In genomic region chr1:30191154-30191702, GRCh38 we compare ENCODE assay signal across 1 cellular context.
TF ChIP-seq lines count a peak whose summit lies in the region.

No MANE protein-coding gene starts in this region.

TF ChIP-seq in HEK293, 187 proteins besides CTCF, POLR2A, EP300 and RAD21 (continued from another document):
- TF ChIP-seq, protein P1, sequence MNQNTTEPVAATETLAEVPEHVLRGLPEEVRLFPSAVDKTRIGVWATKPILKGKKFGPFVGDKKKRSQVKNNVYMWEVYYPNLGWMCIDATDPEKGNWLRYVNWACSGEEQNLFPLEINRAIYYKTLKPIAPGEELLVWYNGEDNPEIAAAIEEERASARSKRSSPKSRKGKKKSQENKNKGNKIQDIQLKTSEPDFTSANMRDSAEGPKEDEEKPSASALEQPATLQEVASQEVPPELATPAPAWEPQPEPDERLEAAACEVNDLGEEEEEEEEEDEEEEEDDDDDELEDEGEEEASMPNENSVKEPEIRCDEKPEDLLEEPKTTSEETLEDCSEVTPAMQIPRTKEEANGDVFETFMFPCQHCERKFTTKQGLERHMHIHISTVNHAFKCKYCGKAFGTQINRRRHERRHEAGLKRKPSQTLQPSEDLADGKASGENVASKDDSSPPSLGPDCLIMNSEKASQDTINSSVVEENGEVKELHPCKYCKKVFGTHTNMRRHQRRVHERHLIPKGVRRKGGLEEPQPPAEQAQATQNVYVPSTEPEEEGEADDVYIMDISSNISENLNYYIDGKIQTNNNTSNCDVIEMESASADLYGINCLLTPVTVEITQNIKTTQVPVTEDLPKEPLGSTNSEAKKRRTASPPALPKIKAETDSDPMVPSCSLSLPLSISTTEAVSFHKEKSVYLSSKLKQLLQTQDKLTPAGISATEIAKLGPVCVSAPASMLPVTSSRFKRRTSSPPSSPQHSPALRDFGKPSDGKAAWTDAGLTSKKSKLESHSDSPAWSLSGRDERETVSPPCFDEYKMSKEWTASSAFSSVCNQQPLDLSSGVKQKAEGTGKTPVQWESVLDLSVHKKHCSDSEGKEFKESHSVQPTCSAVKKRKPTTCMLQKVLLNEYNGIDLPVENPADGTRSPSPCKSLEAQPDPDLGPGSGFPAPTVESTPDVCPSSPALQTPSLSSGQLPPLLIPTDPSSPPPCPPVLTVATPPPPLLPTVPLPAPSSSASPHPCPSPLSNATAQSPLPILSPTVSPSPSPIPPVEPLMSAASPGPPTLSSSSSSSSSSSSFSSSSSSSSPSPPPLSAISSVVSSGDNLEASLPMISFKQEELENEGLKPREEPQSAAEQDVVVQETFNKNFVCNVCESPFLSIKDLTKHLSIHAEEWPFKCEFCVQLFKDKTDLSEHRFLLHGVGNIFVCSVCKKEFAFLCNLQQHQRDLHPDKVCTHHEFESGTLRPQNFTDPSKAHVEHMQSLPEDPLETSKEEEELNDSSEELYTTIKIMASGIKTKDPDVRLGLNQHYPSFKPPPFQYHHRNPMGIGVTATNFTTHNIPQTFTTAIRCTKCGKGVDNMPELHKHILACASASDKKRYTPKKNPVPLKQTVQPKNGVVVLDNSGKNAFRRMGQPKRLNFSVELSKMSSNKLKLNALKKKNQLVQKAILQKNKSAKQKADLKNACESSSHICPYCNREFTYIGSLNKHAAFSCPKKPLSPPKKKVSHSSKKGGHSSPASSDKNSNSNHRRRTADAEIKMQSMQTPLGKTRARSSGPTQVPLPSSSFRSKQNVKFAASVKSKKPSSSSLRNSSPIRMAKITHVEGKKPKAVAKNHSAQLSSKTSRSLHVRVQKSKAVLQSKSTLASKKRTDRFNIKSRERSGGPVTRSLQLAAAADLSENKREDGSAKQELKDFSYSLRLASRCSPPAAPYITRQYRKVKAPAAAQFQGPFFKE (tag by site-specific recombination; IDR thresholded peaks at IDR 0.05; ENCODE audit: borderline replicate concordance): no peak
